In the genomic region with DNA sequence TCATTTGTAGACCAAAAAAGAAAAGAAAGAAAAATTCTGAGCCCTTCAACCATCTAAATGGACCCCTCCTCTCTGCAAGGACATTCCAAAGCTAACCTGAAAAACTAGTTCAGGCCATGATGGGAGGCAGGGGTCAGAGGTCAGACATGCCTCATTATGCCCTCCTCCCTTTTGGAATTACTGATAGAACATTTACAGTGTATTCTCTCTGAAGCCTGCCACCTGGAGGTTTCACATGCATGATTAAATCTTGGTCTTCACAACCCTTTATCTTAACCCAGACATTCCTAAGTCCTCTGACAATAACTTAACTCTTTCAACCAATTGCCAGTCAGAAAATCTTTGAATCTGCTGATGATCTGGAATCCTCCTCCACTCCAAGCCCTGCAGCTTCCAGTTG, we compare ENCODE assay signal across 9 cellular contexts.
DNase-seq lines count a peak whose midpoint lies in the region; TF ChIP-seq lines count a peak whose summit lies in the region.
"Had no signal": no experiment of that assay in that cellular context is flagged by ENCODE, and none has a peak within 500 bp of the region (broad histone marks: within the 10 kb centered on the region; RNA-seq: fewer than 3 reads in every experiment).

No MANE protein-coding gene starts in this region.

- no peak for TF ChIP-seq CTCF in Calu3 (IDR thresholded peaks at IDR 0.05; ENCODE audit: unreplicated experiment)
- TF ChIP-seq CTCF in smooth muscle cell (IDR thresholded peaks at IDR 0.05; ENCODE audit: borderline replicate concordance, insufficient read depth, poor library complexity, severe bottlenecking), result no peak
- TF ChIP-seq CTCF in esophagus muscularis mucosa (IDR thresholded peaks at IDR 0.05), result no peak

- TF ChIP-seq POLR2A in esophagus muscularis mucosa (IDR thresholded peaks at IDR 0.05; ENCODE audit: low read depth), result no peak

- H3F3A ChIP-seq in smooth muscle cell (ENCODE audit: low read depth), result no peaks in the 10 kb centered on the region

- peaks cover 21% of the 10 kb centered on the region for H3K4me1 Mint-ChIP-seq in Calu3 (ENCODE audit: low read depth, unreplicated experiment)
- peaks cover 23% of the 10 kb centered on the region for H3K4me1 Mint-ChIP-seq in activated naive CD8-positive, alpha-beta T cell treated with anti-CD3 and anti-CD28 coated beads for 36 hours

- H3K36me3 Mint-ChIP-seq in Calu3 (ENCODE audit: insufficient read depth, unreplicated experiment), result peaks cover 16% of the 10 kb centered on the region
- no peaks in the 10 kb centered on the region for H3K36me3 Mint-ChIP-seq in activated naive CD8-positive, alpha-beta T cell treated with anti-CD3 and anti-CD28 coated beads for 36 hours

- peak overlapping the region; percentile 11 for H3K4me3 Mint-ChIP-seq in Calu3 (ENCODE audit: low read depth, unreplicated experiment)
- no peak overlapping the region for H3K4me3 Mint-ChIP-seq in activated naive CD8-positive, alpha-beta T cell treated with anti-CD3 and anti-CD28 coated beads for 36 hours

- H3K27ac Mint-ChIP-seq in Calu3 (ENCODE audit: unreplicated experiment), result peak overlapping the region; percentile 78
- peak overlapping the region; percentile 60 for H3K27ac Mint-ChIP-seq in activated naive CD8-positive, alpha-beta T cell treated with anti-CD3 and anti-CD28 coated beads for 36 hours

- no peak overlapping the region for H3K9ac ChIP-seq in smooth muscle cell (ENCODE audit: low read depth)

- H3K9me3 Mint-ChIP-seq in Calu3 (ENCODE audit: low read depth, unreplicated experiment), result no peaks in the 10 kb centered on the region
- H3K9me3 Mint-ChIP-seq in activated naive CD8-positive, alpha-beta T cell treated with anti-CD3 and anti-CD28 coated beads for 36 hours, result no peaks in the 10 kb centered on the region

- H3K4me3 ChIP-seq in smooth muscle cell, result no peak overlapping the region
- H3K4me3 ChIP-seq in esophagus muscularis mucosa, result no peak overlapping the region
- H3K4me3 ChIP-seq: Peyer's patch had no signal

- BruUV-seq in Calu3 (replicated peaks; lab: Mats Ljungman, UMichigan), result no TSS peak

- TF ChIP-seq EP300 in esophagus muscularis mucosa (IDR thresholded peaks at IDR 0.05), result no peak

- DNase-seq in Calu3, result peak; percentile 52
- peak; percentile 39 for DNase-seq in LHCN-M2 (ENCODE audit: low read depth)
- DNase-seq in activated naive CD8-positive, alpha-beta T cell treated with anti-CD3 and anti-CD28 coated beads for 36 hours, result no peak
- peak; percentile 82 for DNase-seq in left kidney (ENCODE audit: low read depth, low spot score)
- DNase-seq in C1 segment of cervical spinal cord (lab: John Stamatoyannopoulos, UW), result no peak
- DNase-seq in smooth muscle cell (lab: John Stamatoyannopoulos, UW; ENCODE audit: unreplicated experiment), result no peak
- DNase-seq in esophagus muscularis mucosa (ENCODE audit: extremely low spot score), result no peak
- no peak for DNase-seq in activated T-cell treated with anti-CD3 and anti-CD28 coated beads, Interleukin-2, amount 50 U/mL, for 1 hour

- no peaks in the 10 kb centered on the region for H4K20me1 ChIP-seq in smooth muscle cell (ENCODE audit: low read depth)

- H3K36me3 ChIP-seq in smooth muscle cell (ENCODE audit: low read depth) (no peaks in the 10 kb centered on the region), esophagus muscularis mucosa (no peaks in the 10 kb centered on the region)
- H3K36me3 ChIP-seq: Peyer's patch had no signal

- no peaks in the 10 kb centered on the region for H3K4me1 ChIP-seq in smooth muscle cell (ENCODE audit: low read depth)
- H3K4me1 ChIP-seq in esophagus muscularis mucosa, result no peaks in the 10 kb centered on the region
- H3K4me1 ChIP-seq: Peyer's patch had no signal

- intact Hi-C loops in Calu3 (cut with micrococcal nuclease; ENCODE audit: unreplicated experiment), result loop anchor here (5.0 to 10.0 kb wide), 3 partner anchors 66 to 978 kb away; no protein-coding TSS in a partner anchor
- intact Hi-C loops in esophagus muscularis mucosa (cut with DNase I), result loop anchor here (5.0 to 10.0 kb wide), 3 partner anchors 148 to 981 kb away; no protein-coding TSS in a partner anchor

- H3K27me3 Mint-ChIP-seq in Calu3 (ENCODE audit: unreplicated experiment), result no peaks in the 10 kb centered on the region
- no peaks in the 10 kb centered on the region for H3K27me3 Mint-ChIP-seq in activated naive CD8-positive, alpha-beta T cell treated with anti-CD3 and anti-CD28 coated beads for 36 hours

- H3K4me2 ChIP-seq in smooth muscle cell, result no peak overlapping the region

- H3K79me2 ChIP-seq in smooth muscle cell (ENCODE audit: low read depth), result no peaks in the 10 kb centered on the region

- CTCF ChIA-PET in Calu3 (lab: Charles Lee), result interaction anchor here (0.6 to 1.8 kb wide), 6 partner anchors 67 to 364 kb away, joined by 3 to 12 read pairs (median 7); partner anchors contain the start of gene ARL4C

- H3K27me3 ChIP-seq in smooth muscle cell (ENCODE audit: low read depth) (peaks cover 1% of the 10 kb centered on the region), esophagus muscularis mucosa (peaks cover 0 to 20% (median 0%) of the 10 kb centered on the region in 4 donors)
- H3K27me3 ChIP-seq: Peyer's patch had no signal

- H3K9me3 ChIP-seq in smooth muscle cell (replicated peaks; ENCODE audit: low read depth) (no peaks in the 10 kb centered on the region), esophagus muscularis mucosa (peaks cover 0 to 6% (median 0%) of the 10 kb centered on the region in 4 donors)
- H3K9me3 ChIP-seq: Peyer's patch had no signal

- no peak overlapping the region for H2AFZ ChIP-seq in smooth muscle cell (ENCODE audit: low read depth)

- no peak overlapping the region for H3K27ac ChIP-seq in smooth muscle cell (ENCODE audit: low read depth)
- no peak overlapping the region for H3K27ac ChIP-seq in esophagus muscularis mucosa (replicated peaks in 1 of 4)
- H3K27ac ChIP-seq: Peyer's patch had no signal

Comparison
In these comparisons a context has a peak if more than half of its experiments do, and no peak if none do; other contexts are left out.
1. DNase-seq: peak in Calu3 (single experiment), LHCN-M2 (single experiment) and left kidney (single experiment); none in activated naive CD8-positive, alpha-beta T cell treated with anti-CD3 and anti-CD28 coated beads for 36 hours (single experiment), C1 segment of cervical spinal cord (0 of 14), smooth muscle cell (single experiment), esophagus muscularis mucosa (single experiment) and activated T-cell treated with anti-CD3 and anti-CD28 coated beads, Interleukin-2, amount 50 U/mL, for 1 hour (single experiment).